ENCODE assay signal across 1 cellular context in the genomic region with DNA sequence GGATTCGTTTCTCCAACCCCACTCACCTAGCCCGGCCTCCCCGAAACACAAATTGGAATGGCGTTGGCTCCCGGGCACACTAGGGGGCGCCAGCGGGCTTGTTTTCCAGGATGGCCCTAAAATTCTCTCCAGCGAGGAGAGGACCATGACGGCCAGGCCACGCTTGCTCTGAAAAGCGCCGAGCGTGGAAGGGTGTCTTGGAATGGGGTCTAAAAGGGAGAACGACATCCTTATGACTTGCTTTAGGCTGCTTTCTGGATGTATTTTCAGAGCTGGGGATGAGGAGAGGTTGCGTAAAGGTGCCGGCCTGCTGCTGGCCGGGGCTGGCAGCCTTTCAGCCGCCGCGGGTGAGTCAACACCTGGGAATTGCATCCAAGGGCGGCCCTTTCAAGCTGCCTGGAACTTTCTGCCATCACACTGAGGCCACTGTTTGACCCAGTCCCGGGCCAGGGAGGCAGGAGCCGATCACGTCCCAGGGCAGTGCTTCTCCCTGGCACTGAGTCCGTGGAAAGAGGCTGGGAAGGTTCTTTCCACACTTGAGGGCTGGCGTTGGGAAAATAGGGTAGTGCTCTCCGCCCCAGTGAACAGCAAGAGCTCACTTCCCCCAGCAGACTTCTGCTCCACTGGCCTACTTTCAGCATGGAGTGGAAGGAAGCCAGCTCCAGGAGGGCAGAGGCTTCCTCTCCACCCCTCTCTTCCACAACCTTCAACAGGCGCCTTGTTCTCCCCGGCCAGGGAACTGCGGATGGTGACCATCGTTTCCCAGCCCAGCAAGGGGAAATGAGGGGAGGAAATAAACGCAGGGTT.
A peak's percentile ranks its signal among the peaks of the same experiment; 100 is the strongest.
TF ChIP-seq lines count a peak whose summit lies in the region.

No MANE protein-coding gene starts in this region.

TF ChIP-seq in HCT116, 20 proteins besides CTCF, POLR2A, EP300 and RAD21 (continued from another document):
- TF ChIP-seq TCF7L2 (IDR thresholded peaks at IDR 0.05; ENCODE audit: borderline replicate concordance, extremely low read depth, insufficient read depth, insufficient read length): peak; percentile 99
- TF ChIP-seq ZNF274 (IDR thresholded peaks at IDR 0.05; ENCODE audit: low read depth, low read length): no peak
- TF ChIP-seq JUND (IDR thresholded peaks at IDR 0.05): peak; percentile 81
- TF ChIP-seq CEBPB (IDR thresholded peaks at IDR 0.05; ENCODE audit: low read depth): peak; percentile 92
